ENCODE assay signal across 8 cellular contexts in the genomic region with DNA sequence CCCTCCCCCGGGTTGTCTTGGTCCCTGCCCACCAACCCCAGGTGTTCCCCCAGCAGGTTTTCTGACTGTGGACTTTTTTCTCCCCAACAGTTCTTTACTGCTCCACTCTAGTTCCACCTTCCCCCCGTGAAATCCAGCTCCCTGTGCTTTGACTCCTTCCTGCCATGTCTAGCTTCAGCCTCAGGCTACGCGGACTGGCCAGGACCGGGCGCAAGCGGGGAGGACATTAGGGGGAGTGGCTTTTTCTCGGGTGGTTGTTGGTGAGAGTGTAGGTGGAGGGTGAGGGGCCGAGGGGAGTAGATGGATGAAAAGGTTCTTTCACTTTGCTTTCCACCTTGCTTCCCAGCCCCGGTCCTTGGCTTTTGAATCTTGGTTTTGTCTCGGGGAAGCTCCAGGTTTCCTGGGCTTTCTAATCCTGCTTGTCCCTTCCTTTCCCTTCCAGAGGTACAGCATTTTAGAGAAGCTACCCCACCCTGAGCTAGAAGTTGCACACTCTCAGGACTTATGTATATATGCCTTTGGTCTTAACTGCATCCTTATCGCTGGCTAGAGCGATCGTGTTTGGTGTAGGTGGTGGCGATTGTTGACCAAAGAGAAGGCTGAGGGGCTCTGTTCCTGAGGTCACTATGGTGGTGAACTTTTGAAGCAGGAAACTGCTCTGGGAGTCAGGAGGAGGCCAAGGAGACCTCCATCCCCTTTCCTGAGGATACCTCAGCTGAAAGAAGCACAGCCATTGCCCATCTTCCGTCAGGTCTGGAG. TPM values are rescaled to one million over a fixed set of nuclear protein-coding genes. Genes with fewer than 3 reads are reported as not detected.
DNase-seq lines count a peak whose midpoint lies in the region; ATAC-seq, FAIRE-seq and TF ChIP-seq lines count a peak whose summit lies in the region.

No MANE protein-coding gene starts in this region.

- DNase-seq in CD14-positive monocyte (ENCODE audit: low spot score) (no peak), RCC 7860 (ENCODE audit: low spot score) (peak; percentile 3), HuH-7.5 (ENCODE audit: low spot score) (no peak), amniotic stem cell (lab: John Stamatoyannopoulos, UW) (no peak), NCI-H128 (lab: John Stamatoyannopoulos, UW; ENCODE audit: unreplicated experiment) (no peak)

- FAIRE-seq in RCC 7860 (lab: Jason Lieb, UNC), result no peak

- peaks cover 2 to 9% (median 7%) of the 10 kb centered on the region in 3 donors for H3K27me3 Mint-ChIP-seq in CD14-positive monocyte (ENCODE audit: low read depth in 3 of 3)

- ATAC-seq in GM21786 (IDR thresholded peaks at IDR 0.05; ENCODE audit: unreplicated experiment), result peak; percentile 7

- intact Hi-C loops in CD14-positive monocyte (cut with micrococcal nuclease), result no loop called here

- H3K4me3 Mint-ChIP-seq in CD14-positive monocyte, result peak overlapping the region; percentile 90 to 95

- peaks cover 3% of the 10 kb centered on the region for H3K4me1 ChIP-seq in endocrine pancreas (ENCODE audit: control insufficient read depth, insufficient read depth, low read length)
- peaks cover 24% of the 10 kb centered on the region for H3K4me1 ChIP-seq in mucosa of stomach (ENCODE audit: control insufficient read depth, insufficient read depth, low read length)

- H3K27me3 ChIP-seq in endocrine pancreas (ENCODE audit: control insufficient read depth, insufficient read depth, low read length) (no peaks in the 10 kb centered on the region), mucosa of stomach (ENCODE audit: control insufficient read depth, insufficient read depth, low read length) (no peaks in the 10 kb centered on the region)

- H3K9me3 ChIP-seq in endocrine pancreas (ENCODE audit: control insufficient read depth, low read length), result no peaks in the 10 kb centered on the region
- H3K9me3 ChIP-seq in mucosa of stomach (ENCODE audit: control insufficient read depth, low read length), result no peaks in the 10 kb centered on the region

- TF ChIP-seq CTCF in CD14-positive monocyte (IDR thresholded peaks at IDR 0.05), result no peak

- H3K27ac Mint-ChIP-seq in CD14-positive monocyte, result peak overlapping the region in 5 of 7 donors; percentile 37 to 86 (median 74)

- H3K4me3 ChIP-seq in endocrine pancreas (ENCODE audit: control insufficient read depth, insufficient read depth, low read length), result peak overlapping the region; percentile 60
- H3K4me3 ChIP-seq in mucosa of stomach (ENCODE audit: low read length), result peak overlapping the region; percentile 99

- no peaks in the 10 kb centered on the region for H3K9me3 Mint-ChIP-seq in CD14-positive monocyte

- peaks cover 21 to 26% of the 10 kb centered on the region in 2 donors for H3K36me3 Mint-ChIP-seq in CD14-positive monocyte

- no peaks in the 10 kb centered on the region for H3K36me3 ChIP-seq in endocrine pancreas (ENCODE audit: control insufficient read depth, insufficient read depth, low read length)
- H3K36me3 ChIP-seq in mucosa of stomach (ENCODE audit: control insufficient read depth, insufficient read depth, low read length), result no peaks in the 10 kb centered on the region

- peaks cover 25% of the 10 kb centered on the region for H3K4me1 Mint-ChIP-seq in CD14-positive monocyte

- H3K9ac ChIP-seq in endocrine pancreas (ENCODE audit: control insufficient read depth, insufficient read depth, low read length) (peak overlapping the region; percentile 86), mucosa of stomach (ENCODE audit: low read length) (peak overlapping the region; percentile 95)

RNA-seq across cellular contexts. Expression of a gene that starts 0.8 kb away (rescaled TPM):
- polyA plus RNA-seq in CD14-positive monocyte, result 10 to 100 TPM; 12.3 to 16.9 TPM

RNA-seq across cellular contexts. Expression of a gene that starts 12.9 kb away (rescaled TPM):
- under 1 TPM in 1 of 2 donors, not detected in 1; 0.08 TPM for polyA plus RNA-seq in CD14-positive monocyte

RNA-seq across cellular contexts. Expression of a gene that starts 19.5 kb away (rescaled TPM):
- polyA plus RNA-seq in CD14-positive monocyte, result not detected

RNA-seq across cellular contexts. Expression of a gene that starts 41.3 kb away (rescaled TPM):
- polyA plus RNA-seq in CD14-positive monocyte, result not detected

RNA-seq across cellular contexts. Expression of a gene that starts 41.9 kb away (rescaled TPM):
- polyA plus RNA-seq in CD14-positive monocyte, result not detected
